In the genomic region with DNA sequence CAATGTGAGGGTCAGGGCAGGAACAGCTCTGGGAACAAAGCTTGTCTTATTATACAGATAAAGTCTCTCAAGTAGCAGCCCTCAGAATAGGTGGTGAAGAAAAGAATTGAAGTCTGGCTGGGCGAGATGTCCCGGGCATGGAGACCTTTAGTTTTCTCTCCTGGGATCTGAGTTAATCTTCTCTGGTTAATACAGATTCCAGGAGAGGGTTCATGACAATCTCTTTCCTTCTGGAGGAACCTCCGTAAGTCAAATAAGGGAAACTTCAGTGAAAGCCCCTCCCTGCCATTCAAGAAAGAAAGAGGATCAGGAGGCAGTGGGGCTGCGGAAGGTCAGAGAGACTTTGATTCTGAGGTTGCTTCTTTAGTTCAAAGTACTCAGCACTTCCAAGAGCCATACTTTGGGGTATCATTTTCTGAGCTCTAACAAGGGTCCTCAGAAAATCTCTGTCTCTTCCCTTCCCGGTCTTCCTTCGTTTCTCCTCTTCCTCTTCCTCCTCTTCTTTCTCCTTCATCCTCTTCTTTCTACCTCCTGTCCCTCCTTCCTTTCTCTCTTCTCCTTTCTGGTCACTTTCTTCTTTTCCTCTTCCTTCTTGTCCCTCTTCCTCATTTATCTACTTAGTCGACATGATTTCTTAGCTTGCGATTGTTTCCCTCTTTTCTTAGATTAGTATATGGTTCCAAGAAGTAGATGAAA, we compare ENCODE assay signal across 11 cellular contexts. TPM values are rescaled to one million over a fixed set of nuclear protein-coding genes. Genes with fewer than 3 reads are reported as not detected.
DNase-seq lines count a peak whose midpoint lies in the region; ATAC-seq, FAIRE-seq and TF ChIP-seq lines count a peak whose summit lies in the region.
"Had no signal": no experiment of that assay in that cellular context is flagged by ENCODE, and none has a peak within 500 bp of the region (broad histone marks: within the 10 kb centered on the region; RNA-seq: fewer than 3 reads in every experiment).

No MANE protein-coding gene starts in this region.

- H3K27me3 ChIP-seq in keratinocyte (ENCODE audit: control insufficient read depth, extremely low read depth, insufficient read depth, low read length) = no peaks in the 10 kb centered on the region
- H3K27me3 ChIP-seq: pancreas had no signal

- no peak for ATAC-seq in HG03378 (IDR thresholded peaks at IDR 0.05; ENCODE audit: unreplicated experiment)

- no peak for TF ChIP-seq CTCF in 22Rv1 (IDR thresholded peaks at IDR 0.05)
- TF ChIP-seq CTCF in GM12864 (IDR thresholded peaks at IDR 0.05; ENCODE audit: low read depth, low read length, missing control alignments) = no peak
- no peak for TF ChIP-seq CTCF in keratinocyte (optimal IDR thresholded peaks at IDR 0.05 in 1 of 3, IDR thresholded peaks at IDR 0.05 in 1 of 3, conservative IDR thresholded peaks at IDR 0.05 in 1 of 3; ENCODE audit: extremely low read depth in 1 of 3, insufficient read depth in 2 of 3, low read length in 3 of 3)
- no peak for TF ChIP-seq CTCF in GM10248 (IDR thresholded peaks at IDR 0.05; ENCODE audit: control extremely low read depth, extremely low read depth, low read depth, missing control alignments)

- no peaks in the 10 kb centered on the region for H3K9me3 Mint-ChIP-seq in activated naive CD8-positive, alpha-beta T cell treated with anti-CD3 and anti-CD28 coated beads for 36 hours

- peaks cover 13% of the 10 kb centered on the region for H3K4me1 ChIP-seq in keratinocyte (ENCODE audit: control insufficient read depth, extremely low read depth, insufficient read depth, low read length)

- no peaks in the 10 kb centered on the region for H3K9me3 ChIP-seq in keratinocyte (ENCODE audit: control insufficient read depth, low read depth, low read length)
- H3K9me3 ChIP-seq: pancreas had no signal

- CTCF ChIA-PET in GM10248 (lab: Yijun Ruan, JAX) = interaction anchor here (1.0 to 1.5 kb wide), 4 partner anchors 29 to 309 kb away, joined by 3 read pairs; a partner anchor contains a TSS

- peak overlapping the region; percentile 88; the same call in 1 of the 2 replicates for H3K4me3 ChIP-seq in GM12864 (ENCODE audit: low read depth, low read length)
- peak overlapping the region in 2 of 3 experiments; percentile 76 to 95 for H3K4me3 ChIP-seq in keratinocyte (ENCODE audit: control insufficient read depth in 2 of 3, extremely low read depth in 1 of 3, insufficient read depth in 2 of 3, low read depth in 1 of 3, low read length in 3 of 3)

- POLR2A ChIA-PET in GM10248 (lab: Yijun Ruan, JAX) = interaction anchor here (1.0 kb wide), 1 partner anchor 394 kb away, joined by 3 read pairs; a partner anchor contains a TSS

- H2AFZ ChIP-seq in keratinocyte (ENCODE audit: control insufficient read depth, low read length) = no peak overlapping the region

- no peaks in the 10 kb centered on the region for H3K27me3 Mint-ChIP-seq in activated naive CD8-positive, alpha-beta T cell treated with anti-CD3 and anti-CD28 coated beads for 36 hours

- H3K27ac ChIP-seq in 22Rv1 (peak overlapping the region; percentile 84; the same call in 1 of the 2 replicates), keratinocyte (ENCODE audit: control insufficient read depth, insufficient read depth, low read length) (no peak overlapping the region)

- H3K36me3 Mint-ChIP-seq in activated naive CD8-positive, alpha-beta T cell treated with anti-CD3 and anti-CD28 coated beads for 36 hours = no peaks in the 10 kb centered on the region

- H3K36me3 ChIP-seq in keratinocyte (ENCODE audit: control insufficient read depth in 2 of 2, extremely low read depth in 1 of 2, insufficient read depth in 2 of 2, low read length in 2 of 2) = no peaks in the 10 kb centered on the region
- H3K36me3 ChIP-seq: pancreas had no signal

- peaks cover 6% of the 10 kb centered on the region for H3K4me1 Mint-ChIP-seq in activated naive CD8-positive, alpha-beta T cell treated with anti-CD3 and anti-CD28 coated beads for 36 hours

- peak overlapping the region; percentile 9 for H3K4me3 Mint-ChIP-seq in activated naive CD8-positive, alpha-beta T cell treated with anti-CD3 and anti-CD28 coated beads for 36 hours

- H3K79me2 ChIP-seq in keratinocyte (ENCODE audit: control insufficient read depth, insufficient read depth, low read length) = no peaks in the 10 kb centered on the region

- H3K9me1 ChIP-seq in keratinocyte (ENCODE audit: control insufficient read depth, extremely low read depth, insufficient read depth, low read length) = peaks cover 3% of the 10 kb centered on the region

- no peak overlapping the region for H3K9ac ChIP-seq in keratinocyte (ENCODE audit: control insufficient read depth, extremely low read depth, insufficient read depth, low read length)

- H3K4me2 ChIP-seq in keratinocyte (ENCODE audit: control insufficient read depth, extremely low read depth, insufficient read depth, low read depth, low read length) = peak overlapping the region; percentile 98

- dilution Hi-C loops in keratinocyte (cut with MboI; ENCODE audit: extremely low pct_ligation_motif_present, low sequenced_read_pairs) = no loop called here

- no peaks in the 10 kb centered on the region for H4K20me1 ChIP-seq in keratinocyte (ENCODE audit: control insufficient read depth, extremely low read depth, insufficient read depth, low read length)

- DNase-seq in GM12864 (ENCODE audit: low read depth) = no peak
- no peak for DNase-seq in activated naive CD8-positive, alpha-beta T cell treated with anti-CD3 and anti-CD28 coated beads for 36 hours
- no peak for DNase-seq in keratinocyte (ENCODE audit: low read depth, low spot score)
- no peak for DNase-seq in NCI-H526 treated with DMSO at 0.1 percent for 48 hours (lab: John Stamatoyannopoulos, UW)
- no peak for DNase-seq in GM10248 (ENCODE audit: extremely low spot score)
- DNase-seq in activated T-cell treated with anti-CD3 and anti-CD28 coated beads, Interleukin-2, amount 50 U/mL, for 1 hour = no peak
- DNase-seq: activated effector memory CD4-positive, alpha-beta T cell treated with Interleukin-2 at 50 U/mL for 16 hours; NCI-H2081; pancreas had no signal

- peak overlapping the region; percentile 6 for H3K27ac Mint-ChIP-seq in activated naive CD8-positive, alpha-beta T cell treated with anti-CD3 and anti-CD28 coated beads for 36 hours

- no peak for FAIRE-seq in keratinocyte (lab: Jason Lieb, UNC)
- FAIRE-seq: pancreas had no signal

RNA-seq across cellular contexts. Expression of a gene that starts 4.6 kb away (rescaled TPM):
- 1 to 10 TPM; 8.5 to 8.9 TPM for total RNA-seq in activated naive CD8-positive, alpha-beta T cell treated with anti-CD3 and anti-CD28 coated beads for 36 hours
- 2.3 to 4.3 TPM (median 3.1 TPM) in 3 replicates for polyA plus RNA-seq in keratinocyte
- polyA plus RNA-seq in keratinocyte (2011; ENCODE audit: low read depth) = 2.8 TPM
- polyA plus RNA-seq in keratinocyte (2011; cell fraction: cytosol; rRNA removed) = 1.5 and 3.6 TPM in 2 replicates
- 3.0 and 4.2 TPM in 2 replicates for polyA plus RNA-seq in keratinocyte (2011; cell fraction: nucleus; rRNA removed)
- polyA plus RNA-seq in keratinocyte (2012; ENCODE audit: low replicate concordance) = 1.9 and 3.9 TPM in 2 replicates
- polyA minus RNA-seq in keratinocyte = 1.7 to 4.2 TPM (median 3.7 TPM) in 3 replicates
- 3.6 TPM for polyA minus RNA-seq in keratinocyte (2011; cell fraction: cytosol; rRNA and poly(A)+ RNA removed)
- 2.3 and 5.4 TPM in 2 replicates for polyA minus RNA-seq in keratinocyte (2011; cell fraction: nucleus; rRNA and poly(A)+ RNA removed)
